ENCODE assay signal across 26 cellular contexts in genomic region chr19:992670-993055, GRCh38. TPM values are rescaled to one million over a fixed set of nuclear protein-coding genes. Genes with fewer than 3 reads are reported as not detected.
"Had no signal": no experiment of that assay in that cellular context is flagged by ENCODE, and none has a peak within 500 bp of the region (broad histone marks: within the 10 kb centered on the region; RNA-seq: fewer than 3 reads in every experiment).

No MANE protein-coding gene starts in this region.

- H3K4me1 ChIP-seq: psoas muscle had no signal

- H3K4me3 ChIP-seq: esophagus muscularis mucosa, gastrocnemius medialis, heart right ventricle, left ventricle myocardium inferior, lung, psoas muscle, sigmoid colon, skin epidermis, thoracic aorta, transverse colon had no signal

- H3K27ac ChIP-seq: epithelial cell of prostate, esophagus muscularis mucosa, gastrocnemius medialis, heart right ventricle, left ventricle myocardium inferior, neutrophil, psoas muscle, sigmoid colon, skin epidermis, thoracic aorta, transverse colon had no signal

- H3K4me3 Mint-ChIP-seq: natural killer cell treated with Interleukin-12 subunit alpha and Interleukin-12 subunit beta and Interleukin-15 and Interleukin-18, amount 100 ng/mL, for 72 hours; stimulated activated naive B cell treated with anti-CD40 and anti-IgM and Interleukin-4, amounts not matched to agents 10 μg/mL and 1 μg/mL and 100 μg/mL, for 72 hours; stimulated activated naive CD8-positive, alpha-beta T cell treated with anti-CD3 and anti-CD28 coated beads, Interleukin-15, amount 100 ng/mL, for 72 hours had no signal

- H3K27ac Mint-ChIP-seq: stimulated activated naive B cell treated with anti-CD40 and anti-IgM and Interleukin-4, amounts not matched to agents 10 μg/mL and 1 μg/mL and 100 μg/mL, for 72 hours had no signal

- H3K36me3 Mint-ChIP-seq: natural killer cell treated with Interleukin-12 subunit alpha and Interleukin-12 subunit beta and Interleukin-15 and Interleukin-18, amount 100 ng/mL, for 72 hours had no signal

- H3K36me3 ChIP-seq: neutrophil, transverse colon had no signal

- ATAC-seq: gastrocnemius medialis; heart right ventricle; natural killer cell treated with Interleukin-12 subunit alpha and Interleukin-12 subunit beta and Interleukin-15 and Interleukin-18, amount 100 ng/mL, for 72 hours; psoas muscle; stimulated activated naive B cell treated with anti-CD40 and anti-IgM and Interleukin-4, amounts not matched to agents 10 μg/mL and 1 μg/mL and 100 μg/mL, for 72 hours; stimulated activated naive CD8-positive, alpha-beta T cell treated with anti-CD3 and anti-CD28 coated beads, Interleukin-15, amount 100 ng/mL, for 72 hours had no signal

- H3K9me3 ChIP-seq: esophagus muscularis mucosa, gastrocnemius medialis, heart right ventricle, left ventricle myocardium inferior, neutrophil, psoas muscle, sigmoid colon, thoracic aorta, transverse colon had no signal

- H3K9me3 Mint-ChIP-seq: natural killer cell treated with Interleukin-12 subunit alpha and Interleukin-12 subunit beta and Interleukin-15 and Interleukin-18, amount 100 ng/mL, for 72 hours; stimulated activated naive B cell treated with anti-CD40 and anti-IgM and Interleukin-4, amounts not matched to agents 10 μg/mL and 1 μg/mL and 100 μg/mL, for 72 hours; stimulated activated naive CD8-positive, alpha-beta T cell treated with anti-CD3 and anti-CD28 coated beads, Interleukin-15, amount 100 ng/mL, for 72 hours had no signal

- H3K27me3 Mint-ChIP-seq: natural killer cell treated with Interleukin-12 subunit alpha and Interleukin-12 subunit beta and Interleukin-15 and Interleukin-18, amount 100 ng/mL, for 72 hours had no signal

- DNase-seq: effector memory CD4-positive, alpha-beta T cell; gastrocnemius medialis; heart right ventricle; hypothalamus; islet precursor cell; left ventricle myocardium inferior; mesenchymal stem cell; midbrain; psoas muscle; sigmoid colon; stimulated activated CD4-positive, alpha-beta T cell treated with anti-CD3 and anti-CD28 coated beads, Interleukin-2, amount 100 ng/mL, for 24 hours; stimulated activated CD4-positive, alpha-beta T cell treated with anti-CD3 and anti-CD28 coated beads, Interleukin-4, amount 100 ng/mL, for 4 hours; stimulated activated naive B cell treated with anti-CD40 and anti-IgM and Interleukin-4, amounts not matched to agents 10 μg/mL and 1 μg/mL and 100 μg/mL, for 72 hours; stimulated activated naive CD8-positive, alpha-beta T cell treated with anti-CD3 and anti-CD28 coated beads, Interleukin-15, amount 100 ng/mL, for 72 hours; substantia nigra; transverse colon had no signal

RNA-seq across cellular contexts. Expression of gene GRIN3B, which starts 7.6 kb away (rescaled TPM):
- total RNA-seq: gastrocnemius medialis; left ventricle myocardium inferior; natural killer cell treated with Interleukin-12 subunit alpha and Interleukin-12 subunit beta and Interleukin-15 and Interleukin-18, amount 100 ng/mL, for 72 hours; osteoblast; urinary bladder had no signal

RNA-seq across cellular contexts. Expression of gene RNU6-2, which starts 28.7 kb away (rescaled TPM):
- total RNA-seq: esophagus muscularis mucosa; fibroblast of villous mesenchyme; gastrocnemius medialis; heart right ventricle; left ventricle myocardium inferior; lung; natural killer cell treated with Interleukin-12 subunit alpha and Interleukin-12 subunit beta and Interleukin-15 and Interleukin-18, amount 100 ng/mL, for 72 hours; osteoblast; psoas muscle; sigmoid colon; thoracic aorta; transverse colon; urinary bladder had no signal
- polyA plus RNA-seq: heart right ventricle, lung, psoas muscle, sigmoid colon, urinary bladder had no signal
